24 cellular contexts compared by ENCODE assay signal in the genomic region with DNA sequence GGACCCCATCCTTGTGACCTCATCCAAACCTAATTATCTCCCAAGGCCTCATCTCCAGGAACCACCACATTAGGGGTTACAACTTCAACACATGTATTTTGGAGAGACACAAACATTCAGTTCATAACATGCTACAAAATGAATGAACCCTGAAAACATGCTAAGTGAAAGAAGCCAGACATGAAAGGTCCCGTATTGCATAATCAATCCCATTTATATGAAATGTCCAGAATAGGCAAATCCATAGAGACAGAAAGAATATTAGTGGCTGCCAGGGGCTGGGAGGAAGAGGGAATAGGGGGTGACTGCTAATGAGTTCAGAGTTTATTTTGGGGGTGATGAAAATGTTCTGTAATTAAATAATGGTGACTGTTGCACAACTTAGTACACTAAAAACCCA. TPM values are rescaled to one million over a fixed set of nuclear protein-coding genes. Genes with fewer than 3 reads are reported as not detected.
DNase-seq lines count a peak whose midpoint lies in the region; ATAC-seq, FAIRE-seq and TF ChIP-seq lines count a peak whose summit lies in the region.
"Had no signal": no experiment of that assay in that cellular context is flagged by ENCODE, and none has a peak within 500 bp of the region (broad histone marks: within the 10 kb centered on the region; RNA-seq: fewer than 3 reads in every experiment).

No MANE protein-coding gene starts in this region.

- no peak overlapping the region for H3K56ac ChIP-seq in IMR-90 (ENCODE audit: extremely low read depth, insufficient read depth, low read length)
- no peak overlapping the region for H3K56ac ChIP-seq in H9 (ENCODE audit: insufficient read length, low read depth, low read length)

- no peak overlapping the region for H4K5ac ChIP-seq in IMR-90 (ENCODE audit: low read depth, low read length)
- H4K5ac ChIP-seq in H9 (ENCODE audit: insufficient read length, low read depth, low read length), result no peak overlapping the region

- H2BK120ac ChIP-seq in IMR-90 (ENCODE audit: low read depth, low read length), result no peak overlapping the region
- no peak overlapping the region for H2BK120ac ChIP-seq in H9 (ENCODE audit: low read depth, low read length, poor library complexity, severe bottlenecking)

- 0 out of 2 replicates have a peak, but pooled peaks cover 4% of the 10 kb centered on the region for H3K27me3 ChIP-seq in IMR-90 (ENCODE audit: control insufficient read depth, insufficient read depth, low read length)
- H3K27me3 ChIP-seq in pancreas, result no peaks in the 10 kb centered on the region
- H3K27me3 ChIP-seq in H9 (ENCODE audit: insufficient read depth, low read length), result no peaks in the 10 kb centered on the region
- H3K27me3 ChIP-seq: BLaER1 treated with 17β-estradiol and CSF1 and Interleukin-3, amounts not matched to agents 10 nM and 100 nM had no signal

- in situ Hi-C loops in IMR-90 (cut with MboI; ENCODE audit: low sequenced_read_pairs), result no loop called here

- no peak overlapping the region for H2AK9ac ChIP-seq in IMR-90 (replicated peaks; ENCODE audit: low read depth, low read length, poor library complexity)

- H2BK20ac ChIP-seq in IMR-90 (ENCODE audit: low read depth, low read length) (no peak overlapping the region), H9 (ENCODE audit: low read depth, low read length, poor library complexity, severe bottlenecking) (no peak overlapping the region)

- CTCF ChIA-PET in A549 (lab: Yijun Ruan, JAX) (interaction anchor here (1.2 kb wide), 1 partner anchor 11 kb away, joined by 3 read pairs; no protein-coding TSS in a partner anchor), IMR-90 (lab: Yijun Ruan, JAX) (interaction anchor here (0.7 kb wide), 1 partner anchor 80 kb away, joined by 6 read pairs; no protein-coding TSS in a partner anchor)
- CTCF ChIA-PET in activated CD4-positive, alpha-beta memory T cell treated with anti-CD3 and anti-CD28 coated beads for 36 hours (lab: Charles Lee), result no interaction called here

- H3K4me3 ChIP-seq in A549 (no peak overlapping the region), IMR-90 (ENCODE audit: insufficient read depth, low read depth, low read length) (no peak overlapping the region), pancreas (no peak overlapping the region)
- H3K4me3 ChIP-seq: BLaER1 treated with 17β-estradiol and CSF1 and Interleukin-3, amounts not matched to agents 10 nM and 100 nM had no signal

- no peaks in the 10 kb centered on the region for H3K4me1 ChIP-seq in A549
- H3K4me1 ChIP-seq in IMR-90 (ENCODE audit: control insufficient read depth, insufficient read depth, low read length), result peaks cover 6% of the 10 kb centered on the region
- no peaks in the 10 kb centered on the region for H3K4me1 ChIP-seq in pancreas
- peaks cover 4% of the 10 kb centered on the region; the same call in 1 of the 2 replicates for H3K4me1 ChIP-seq in H9 (ENCODE audit: insufficient read depth, low read length)
- H3K4me1 ChIP-seq: BLaER1 treated with 17β-estradiol and CSF1 and Interleukin-3, amounts not matched to agents 10 nM and 100 nM; Caco-2 had no signal

- dilution Hi-C loops in IMR-90 (cut with HindIII; ENCODE audit: low sequenced_read_pairs, unreplicated experiment), result no loop called here

- no peak for FAIRE-seq in A549 (lab: Jason Lieb, UNC)
- FAIRE-seq in pancreas (lab: Jason Lieb, UNC), result no peak
- FAIRE-seq: A204.1, D721Med, G401.6, GM12891, GM19239 had no signal

- peaks cover 22% of the 10 kb centered on the region for H3K4me1 Mint-ChIP-seq in neural crest cell
- peaks cover 7 to 16% of the 10 kb centered on the region in 2 experiments for H3K4me1 Mint-ChIP-seq in H9
- no peaks in the 10 kb centered on the region for H3K4me1 Mint-ChIP-seq in activated CD4-positive, alpha-beta memory T cell treated with anti-CD3 and anti-CD28 coated beads for 36 hours (ENCODE audit: low read depth)
- H3K4me1 Mint-ChIP-seq: B cell had no signal

- H2BK5ac ChIP-seq in IMR-90 (ENCODE audit: low read depth, low read length, poor library complexity, severe bottlenecking) (no peak overlapping the region), H9 (ENCODE audit: insufficient read length, low read length) (no peak overlapping the region)

- intact Hi-C loops in IMR-90 (cut with micrococcal nuclease) (no loop called here), pancreas (cut with DNase I) (loop anchor here in 1 of 3 donors (10.0 kb wide), 1 partner anchor 108 kb away; no protein-coding TSS in a partner anchor)
- intact Hi-C loops in activated CD4-positive, alpha-beta memory T cell treated with anti-CD3 and anti-CD28 coated beads for 36 hours (cut with micrococcal nuclease), result loop anchor here (10.0 kb wide), 1 partner anchor 148 kb away; no protein-coding TSS in a partner anchor

- DNase-seq in A549 (ENCODE audit: low read depth in 1 of 2, low spot score in 1 of 2) (no peak), IMR-90 (no peak), RPMI8226 (peak; percentile 0), neural crest cell (ENCODE audit: low read depth, low spot score) (no peak), globus pallidus (ENCODE audit: low spot score) (no peak), pancreas (no peak), H9 (no peak)
- no peak for DNase-seq in activated CD4-positive, alpha-beta memory T cell treated with anti-CD3 and anti-CD28 coated beads for 36 hours
- DNase-seq: 8988T; AML-193; Caco-2; Calu3; CD4-positive, alpha-beta T cell; CD8-positive, alpha-beta T cell; DMS79 treated with DMSO at 0.1 percent for 48 hours; GF-D8 had no signal

- H3K4me3 Mint-ChIP-seq in neural crest cell (no peak overlapping the region), H9 (no peak overlapping the region)
- no peak overlapping the region for H3K4me3 Mint-ChIP-seq in activated CD4-positive, alpha-beta memory T cell treated with anti-CD3 and anti-CD28 coated beads for 36 hours
- H3K4me3 Mint-ChIP-seq: B cell; CD4-positive, alpha-beta T cell; CD8-positive, alpha-beta T cell had no signal

- no peak overlapping the region for H3K4ac ChIP-seq in IMR-90 (ENCODE audit: low read depth, low read length)
- H3K4ac ChIP-seq in H9 (ENCODE audit: low read depth, low read length), result no peak overlapping the region

- H2BK12ac ChIP-seq in H9 (ENCODE audit: insufficient read length, low read depth, low read length), result no peak overlapping the region

- H3K27me3 Mint-ChIP-seq in neural crest cell (ENCODE audit: low read depth), result no peaks in the 10 kb centered on the region
- H3K27me3 Mint-ChIP-seq in H9 (ENCODE audit: low read depth), result no peaks in the 10 kb centered on the region; the same call in 1 of the 2 replicates
- H3K27me3 Mint-ChIP-seq in activated CD4-positive, alpha-beta memory T cell treated with anti-CD3 and anti-CD28 coated beads for 36 hours, result peaks cover 5% of the 10 kb centered on the region
- H3K27me3 Mint-ChIP-seq: CD4-positive, alpha-beta T cell had no signal

- H3K27ac ChIP-seq in A549, result no peak overlapping the region
- H3K27ac ChIP-seq in IMR-90 (ENCODE audit: insufficient read depth, low read length), result no peak overlapping the region
- H3K27ac ChIP-seq in pancreas, result no peak overlapping the region
- H3K27ac ChIP-seq in H9 (ENCODE audit: insufficient read length, low read depth, low read length), result no peak overlapping the region
- H3K27ac ChIP-seq: BLaER1 treated with 17β-estradiol and CSF1 and Interleukin-3, amounts not matched to agents 10 nM and 100 nM; C4-2B had no signal

- H3K27ac Mint-ChIP-seq in neural crest cell (ENCODE audit: unreplicated experiment) (peak overlapping the region; percentile 3), H9 (no peak overlapping the region)
- H3K27ac Mint-ChIP-seq in activated CD4-positive, alpha-beta memory T cell treated with anti-CD3 and anti-CD28 coated beads for 36 hours, result no peak overlapping the region
- H3K27ac Mint-ChIP-seq: B cell; CD4-positive, alpha-beta T cell; CD8-positive, alpha-beta T cell had no signal

- TF ChIP-seq RAD21 in A549 (conservative IDR thresholded peaks at IDR 0.05 in 1 of 2, IDR thresholded peaks at IDR 0.05 in 1 of 2) (no peak), IMR-90 (IDR thresholded peaks at IDR 0.05; ENCODE audit: low read length) (no peak)

- no peak overlapping the region for H2BK15ac ChIP-seq in IMR-90 (ENCODE audit: low read depth, low read length)
- no peak overlapping the region for H2BK15ac ChIP-seq in H9 (ENCODE audit: low read depth, low read length)

- H3K18ac ChIP-seq in IMR-90 (ENCODE audit: low read depth, low read length) (no peak overlapping the region), H9 (ENCODE audit: insufficient read length, low read depth, low read length) (no peak overlapping the region)

- WGBS in A549 (ENCODE audit: missing lambda C conversion rate), result 84% methylated on average over 1 of the region's 1 CpG
- WGBS in IMR-90 (ENCODE audit: extremely low coverage in 2 of 2, insufficient read length in 1 of 2), 2 experiments, result no CpG with 5 or more reads among the region's 1 CpG
- WGBS in pancreas, 2 donors, result 75 to 80% methylated on average over 1 of the region's 1 CpG
- WGBS in H9 (ENCODE audit: extremely low coverage, insufficient read length, low lambda C conversion rate), result no CpG with 5 or more reads among the region's 1 CpG

- peaks cover 3% of the 10 kb centered on the region for H3K9me1 ChIP-seq in IMR-90 (ENCODE audit: insufficient read depth, low read length)

- H3T11ph ChIP-seq in H9 (ENCODE audit: low read length), result no peak overlapping the region

- POLR2A ChIA-PET in A549 (lab: Yijun Ruan, JAX) (no interaction called here), IMR-90 (lab: Charles Lee; ENCODE audit: unreplicated experiment) (no interaction called here)
- POLR2A ChIA-PET in activated CD4-positive, alpha-beta memory T cell treated with anti-CD3 and anti-CD28 coated beads for 36 hours (lab: Charles Lee), result no interaction called here

- ATAC-seq in A549 (no peak), IMR-90 (ENCODE audit: low read depth) (no peak), pancreas (no peak)
- ATAC-seq: CD8-positive, alpha-beta T cell had no signal

- TF ChIP-seq POLR2A in A549 (IDR thresholded peaks at IDR 0.05; ENCODE audit: low read length) (no peak), IMR-90 (IDR thresholded peaks at IDR 0.05; ENCODE audit: low read depth, low read length) (no peak)

- no peaks in the 10 kb centered on the region for H3K23me2 ChIP-seq in H9 (ENCODE audit: insufficient read length, low read depth, low read length, poor library complexity, severe bottlenecking)

- H3K9me3 ChIP-seq in A549 (no peaks in the 10 kb centered on the region), IMR-90 (ENCODE audit: control insufficient read depth, insufficient read depth, low read length) (no peaks in the 10 kb centered on the region), pancreas (no peaks in the 10 kb centered on the region), H9 (ENCODE audit: control insufficient read depth, low read depth, low read length) (no peaks in the 10 kb centered on the region)
- H3K9me3 ChIP-seq: BLaER1 treated with 17β-estradiol and CSF1 and Interleukin-3, amounts not matched to agents 10 nM and 100 nM; Caco-2 had no signal

- H3K23ac ChIP-seq in IMR-90 (ENCODE audit: low read depth, low read length) (no peak overlapping the region), H9 (ENCODE audit: insufficient read length, low read depth, low read length) (no peak overlapping the region)

- H4K91ac ChIP-seq in IMR-90 (ENCODE audit: insufficient read depth, low read depth, low read length) (no peak overlapping the region), H9 (ENCODE audit: insufficient read length, low read depth, low read length) (no peak overlapping the region)

- H3K79me2 ChIP-seq in H9 (ENCODE audit: insufficient read depth, low read length), result no peaks in the 10 kb centered on the region

- no peak overlapping the region for H3K9ac ChIP-seq in IMR-90 (ENCODE audit: low read depth, low read length)
- no peak overlapping the region for H3K9ac ChIP-seq in H9 (ENCODE audit: extremely low read depth, insufficient read length, low read length)
- H3K9ac ChIP-seq: BLaER1 treated with 17β-estradiol and CSF1 and Interleukin-3, amounts not matched to agents 10 nM and 100 nM had no signal

- H2AFZ ChIP-seq in IMR-90 (replicated peaks; ENCODE audit: low read length, poor library complexity) (no peak overlapping the region), H9 (ENCODE audit: low read length) (no peak overlapping the region)

- H3K79me1 ChIP-seq in IMR-90 (ENCODE audit: low read depth in 1 of 2, low read length in 2 of 2), result no peaks in the 10 kb centered on the region
- no peaks in the 10 kb centered on the region for H3K79me1 ChIP-seq in H9 (ENCODE audit: insufficient read depth, low read depth, low read length, poor library complexity, severe bottlenecking)

- H3K14ac ChIP-seq in IMR-90 (replicated peaks; ENCODE audit: low read depth, low read length) (no peak overlapping the region), H9 (ENCODE audit: insufficient read depth, low read length) (no peak overlapping the region)

- TF ChIP-seq EP300 in A549 (IDR thresholded peaks at IDR 0.05), result no peak

- no peaks in the 10 kb centered on the region for H3K9me3 Mint-ChIP-seq in neural crest cell
- no peaks in the 10 kb centered on the region for H3K9me3 Mint-ChIP-seq in H9
- H3K9me3 Mint-ChIP-seq in activated CD4-positive, alpha-beta memory T cell treated with anti-CD3 and anti-CD28 coated beads for 36 hours, result no peaks in the 10 kb centered on the region
- H3K9me3 Mint-ChIP-seq: CD4-positive, alpha-beta T cell; CD8-positive, alpha-beta T cell had no signal

- H2AK5ac ChIP-seq in IMR-90 (ENCODE audit: low read depth, low read length) (no peak overlapping the region), H9 (ENCODE audit: insufficient read length, low read length) (no peak overlapping the region)

- H3K4me2 ChIP-seq in A549 (no peak overlapping the region), IMR-90 (ENCODE audit: low read depth, low read length) (no peak overlapping the region), H9 (ENCODE audit: insufficient read depth, insufficient read length, low read length) (no peak overlapping the region)
- H3K4me2 ChIP-seq: BLaER1 treated with 17β-estradiol and CSF1 and Interleukin-3, amounts not matched to agents 10 nM and 100 nM had no signal

- TF ChIP-seq CTCF in A549 (IDR thresholded peaks at IDR 0.05), result no peak
- TF ChIP-seq CTCF in IMR-90 (conservative IDR thresholded peaks at IDR 0.05; ENCODE audit: low read depth, low read length), result no peak
- TF ChIP-seq CTCF in neural crest cell (conservative IDR thresholded peaks at IDR 0.05), result no peak
- no peak for TF ChIP-seq CTCF in pancreas (IDR thresholded peaks at IDR 0.05)
- TF ChIP-seq CTCF in H9 (conservative IDR thresholded peaks at IDR 0.05), result no peak

- H4K8ac ChIP-seq in IMR-90 (ENCODE audit: low read depth in 2 of 2, low read length in 2 of 2) (no peak overlapping the region), H9 (replicated peaks; ENCODE audit: insufficient read length, low read depth, low read length) (no peak overlapping the region)

- no TSS peak for BruUV-seq in IMR-90 (replicated peaks; lab: Mats Ljungman, UMichigan)

- H3K36me3 Mint-ChIP-seq in neural crest cell (ENCODE audit: low read depth) (no peaks in the 10 kb centered on the region), H9 (ENCODE audit: insufficient read depth in 1 of 3, low read depth in 3 of 3) (no peaks in the 10 kb centered on the region)
- H3K36me3 Mint-ChIP-seq in activated CD4-positive, alpha-beta memory T cell treated with anti-CD3 and anti-CD28 coated beads for 36 hours, result no peaks in the 10 kb centered on the region
- H3K36me3 Mint-ChIP-seq: CD8-positive, alpha-beta T cell had no signal

- H3K36me3 ChIP-seq in IMR-90 (ENCODE audit: control insufficient read depth, insufficient read depth, low read length) (no peaks in the 10 kb centered on the region), pancreas (no peaks in the 10 kb centered on the region)
- H3K36me3 ChIP-seq: BLaER1 treated with 17β-estradiol and CSF1 and Interleukin-3, amounts not matched to agents 10 nM and 100 nM had no signal

- H4K20me1 ChIP-seq in IMR-90 (ENCODE audit: insufficient read depth, low read length) (no peaks in the 10 kb centered on the region), H9 (ENCODE audit: control insufficient read depth, insufficient read depth, insufficient read length) (no peaks in the 10 kb centered on the region)
- H4K20me1 ChIP-seq: BLaER1 treated with 17β-estradiol and CSF1 and Interleukin-3, amounts not matched to agents 10 nM and 100 nM had no signal

RNA-seq across cellular contexts. Expression of a gene that starts 3.7 kb away (rescaled TPM):
- 0.12 and 0.25 TPM in 2 replicates for polyA plus RNA-seq in A549 (2011; rRNA removed)
- polyA plus RNA-seq in A549 (2012; cell fraction: cytosol; rRNA removed), result 0.73 and 1.2 TPM in 2 replicates
- polyA plus RNA-seq in A549 (2012; cell fraction: nucleus; rRNA removed), result 0.94 and 1.5 TPM in 2 replicates
- polyA plus RNA-seq in A549 (2017; fragmentation: RNase III; extraction: RNeasy Plus Mini Kit Qiagen cat#74134 plus additional on column Dnase treatment), result 0.29 to 0.89 TPM (median 0.40 TPM) in 3 replicates
- 0.41 TPM in 1 of 2 replicates, not detected in the other for polyA minus RNA-seq in A549 (2011; rRNA and poly(A)+ RNA removed)
- 1.1 and 1.3 TPM in 2 replicates for total RNA-seq in IMR-90 (2012; rRNA removed)
- 2.0 and 2.5 TPM in 2 replicates for polyA plus RNA-seq in IMR-90 (2012; rRNA removed)
- 2.1 and 4.5 TPM in 2 replicates for polyA plus RNA-seq in IMR-90 (2012; cell fraction: cytosol; rRNA removed)
- polyA plus RNA-seq in IMR-90 (2012; cell fraction: nucleus; rRNA removed; ENCODE audit: low replicate concordance), result 2.3 and 2.9 TPM in 2 replicates
- total RNA-seq in neural crest cell, result 0.16 and 0.47 TPM in 2 replicates
- total RNA-seq in pancreas, result 1 to 10 TPM in 4 of 6 donors, under 1 TPM in 2; 0.51 to 3.9 (median 1.2) TPM
- 1 to 10 TPM; 2.6 to 2.7 TPM for polyA plus RNA-seq in pancreas
- total RNA-seq in H9 (2021), result 4.2 and 4.4 TPM in 2 replicates
- not detected for total RNA-seq in activated CD4-positive, alpha-beta memory T cell treated with anti-CD3 and anti-CD28 coated beads for 36 hours
- total RNA-seq: B cell had no signal

RNA-seq across cellular contexts. Expression of a gene that starts 43.2 kb away (rescaled TPM):
- polyA plus RNA-seq in A549 (2011; rRNA removed), result 10.8 and 13.1 TPM in 2 replicates
- polyA plus RNA-seq in A549 (2012; cell fraction: cytosol; rRNA removed), result 52.8 and 65.7 TPM in 2 replicates
- 97.7 and 160 TPM in 2 replicates for polyA plus RNA-seq in A549 (2012; cell fraction: nucleus; rRNA removed)
- polyA plus RNA-seq in A549 (2017; fragmentation: RNase III; extraction: RNeasy Plus Mini Kit Qiagen cat#74134 plus additional on column Dnase treatment), result 27.1 to 37.4 TPM (median 33.5 TPM) in 3 replicates
- 11.4 and 19.0 TPM in 2 replicates for polyA minus RNA-seq in A549 (2011; rRNA and poly(A)+ RNA removed)
- total RNA-seq in IMR-90 (2012; rRNA removed), result 8.9 and 9.1 TPM in 2 replicates
- 86.2 and 108 TPM in 2 replicates for polyA plus RNA-seq in IMR-90 (2012; rRNA removed)
- polyA plus RNA-seq in IMR-90 (2012; cell fraction: cytosol; rRNA removed), result 69.9 and 88.4 TPM in 2 replicates
- 148 and 251 TPM in 2 replicates for polyA plus RNA-seq in IMR-90 (2012; cell fraction: nucleus; rRNA removed; ENCODE audit: low replicate concordance)
- 93.3 and 95.0 TPM in 2 replicates for total RNA-seq in neural crest cell
- total RNA-seq in pancreas, result 10 to 100 TPM in 2 of 6 donors, 1 to 10 TPM in 4; 5.0 to 17.3 (median 8.5) TPM
- 10 to 100 TPM; 34.3 to 39.1 TPM for polyA plus RNA-seq in pancreas
- total RNA-seq in H9 (2021), result 41.0 and 42.5 TPM in 2 replicates
- total RNA-seq in activated CD4-positive, alpha-beta memory T cell treated with anti-CD3 and anti-CD28 coated beads for 36 hours, result 1 to 10 TPM in 1 of 2 experiments, under 1 TPM in 1; 0.29 to 1.1 TPM
